ENCODE assay signal across 11 cellular contexts in genomic region chr2:4354678-4355077, GRCh38.
DNase-seq lines count a peak whose midpoint lies in the region; ATAC-seq, FAIRE-seq and TF ChIP-seq lines count a peak whose summit lies in the region.
"Had no signal": no experiment of that assay in that cellular context is flagged by ENCODE, and none has a peak within 500 bp of the region (broad histone marks: within the 10 kb centered on the region; RNA-seq: fewer than 3 reads in every experiment).

No MANE protein-coding gene starts in this region.

- TF ChIP-seq POLR2A in H1 (IDR thresholded peaks at IDR 0.05; ENCODE audit: control extremely low read depth in 1 of 2, low read depth in 2 of 2, low read length in 2 of 2): no peak
- TF ChIP-seq POLR2A in upper lobe of left lung (IDR thresholded peaks at IDR 0.05): no peak

- H3K36me3 ChIP-seq in H1 (ENCODE audit: control insufficient read depth in 2 of 4, insufficient read depth in 4 of 4, low read length in 3 of 4) (no peaks in the 10 kb centered on the region; a peak in 1 of 8 replicates), upper lobe of left lung (no peaks in the 10 kb centered on the region), small intestine (ENCODE audit: control insufficient read depth in 2 of 2, insufficient read depth in 2 of 2, low read length in 2 of 2) (no peaks in the 10 kb centered on the region)

- H3K23me2 ChIP-seq in H1 (ENCODE audit: low read depth, low read length): no peaks in the 10 kb centered on the region

- CTCF ChIA-PET in activated naive CD4-positive, alpha-beta T cell treated with anti-CD3 and anti-CD28 coated beads for 36 hours (lab: Charles Lee): no interaction called here
- CTCF ChIA-PET in activated naive CD4-positive, alpha-beta T cell treated with anti-CD3 and anti-CD28 coated beads, Interleukin-2, amount 10 ng/mL, durations not matched to agents 7 days and 5 days (lab: Charles Lee): no interaction called here
- CTCF ChIA-PET in H1 (lab: Charles Lee; ENCODE audit: partially characterized antibody): interaction anchor here (0.7 to 2.2 kb wide), 11 partner anchors 10 to 329 kb away, joined by 3 to 10 read pairs (median 3); no protein-coding TSS in a partner anchor

- H3K4me1 ChIP-seq in H1 (replicated peaks in 1 of 4; ENCODE audit: control insufficient read depth in 3 of 4, insufficient read depth in 4 of 4, low read length in 3 of 4): no peaks in the 10 kb centered on the region
- H3K4me1 ChIP-seq in upper lobe of left lung: no peaks in the 10 kb centered on the region
- H3K4me1 ChIP-seq in small intestine (ENCODE audit: control insufficient read depth in 2 of 2, insufficient read depth in 1 of 2, low read depth in 1 of 2, low read length in 1 of 2): no peaks in the 10 kb centered on the region
- H3K4me1 ChIP-seq: foreskin keratinocyte had no signal

- no peak overlapping the region for H2AFZ ChIP-seq in H1 (ENCODE audit: low read length)

- no peak overlapping the region for H3K27ac Mint-ChIP-seq in activated naive CD4-positive, alpha-beta T cell treated with anti-CD3 and anti-CD28 coated beads for 36 hours
- no peak overlapping the region for H3K27ac Mint-ChIP-seq in activated naive CD4-positive, alpha-beta T cell treated with anti-CD3 and anti-CD28 coated beads, Interleukin-2, amount 10 ng/mL, durations not matched to agents 7 days and 5 days

- ATAC-seq in upper lobe of left lung (ENCODE audit: low FRiP score in 2 of 2) (no peak), GM18858 (IDR thresholded peaks at IDR 0.05; ENCODE audit: unreplicated experiment) (no peak)
- ATAC-seq: foreskin keratinocyte had no signal

- intact Hi-C loops in activated naive CD4-positive, alpha-beta T cell treated with anti-CD3 and anti-CD28 coated beads for 36 hours (cut with micrococcal nuclease): loop anchor here (10.0 kb wide), 1 partner anchor 1010 kb away; no protein-coding TSS in a partner anchor

- H3K79me2 ChIP-seq in H1 (ENCODE audit: control insufficient read depth in 1 of 2, insufficient read depth in 2 of 2, low read length in 2 of 2): no peaks in the 10 kb centered on the region

- H3K4me3 ChIP-seq in H1 (ENCODE audit: extremely low read depth in 1 of 4, insufficient read depth in 2 of 4, low read depth in 3 of 4, low read length in 4 of 4) (no peak overlapping the region), upper lobe of left lung (no peak overlapping the region), small intestine (ENCODE audit: low read depth in 1 of 2, low read length in 2 of 2) (no peak overlapping the region)

- H3K4me2 ChIP-seq in H1 (ENCODE audit: insufficient read depth in 1 of 2, low read depth in 2 of 2, low read length in 2 of 2): no peak overlapping the region

- no peak overlapping the region for H3K14ac ChIP-seq in H1 (ENCODE audit: insufficient read length)

- H3K4me3 Mint-ChIP-seq in activated naive CD4-positive, alpha-beta T cell treated with anti-CD3 and anti-CD28 coated beads for 36 hours: no peak overlapping the region
- H3K4me3 Mint-ChIP-seq in activated naive CD4-positive, alpha-beta T cell treated with anti-CD3 and anti-CD28 coated beads, Interleukin-2, amount 10 ng/mL, durations not matched to agents 7 days and 5 days: no peak overlapping the region

- peak; percentile 68 to 95 (median 79) for TF ChIP-seq CTCF in H1 (IDR thresholded peaks at IDR 0.05; ENCODE audit: control extremely low read depth in 1 of 3, insufficient read depth in 1 of 3, low read depth in 1 of 3, low read length in 3 of 3)
- TF ChIP-seq CTCF in upper lobe of left lung (IDR thresholded peaks at IDR 0.05): peak in 1 of 6 experiments; percentile 26

- no peak overlapping the region for H2BK15ac ChIP-seq in H1 (ENCODE audit: low read length)

- no peaks in the 10 kb centered on the region for H3K27me3 Mint-ChIP-seq in activated naive CD4-positive, alpha-beta T cell treated with anti-CD3 and anti-CD28 coated beads for 36 hours (ENCODE audit: low read depth)
- H3K27me3 Mint-ChIP-seq in activated naive CD4-positive, alpha-beta T cell treated with anti-CD3 and anti-CD28 coated beads, Interleukin-2, amount 10 ng/mL, durations not matched to agents 7 days and 5 days: no peaks in the 10 kb centered on the region

- DNase-seq in activated naive CD4-positive, alpha-beta T cell treated with anti-CD3 and anti-CD28 coated beads for 36 hours: peak; percentile 10
- DNase-seq in activated naive CD4-positive, alpha-beta T cell treated with anti-CD3 and anti-CD28 coated beads, Interleukin-2, amount 10 ng/mL, durations not matched to agents 7 days and 5 days: no peak
- peak; percentile 4 for DNase-seq in MV-4-11 (lab: John Stamatoyannopoulos, UW)
- DNase-seq in H1 (ENCODE audit: low read depth in 1 of 2, low spot score in 2 of 2): peak; percentile 57 to 80
- DNase-seq in upper lobe of left lung: peak; percentile 15 to 24
- no peak for DNase-seq in GM19240 (ENCODE audit: insufficient read length, low spot score)
- DNase-seq in small intestine: no peak
- DNase-seq: activated effector memory CD4-positive, alpha-beta T cell treated with Interleukin-2 at 50 U/mL for 16 hours; foreskin keratinocyte; NCI-H2107 had no signal

- H3K36me3 Mint-ChIP-seq in activated naive CD4-positive, alpha-beta T cell treated with anti-CD3 and anti-CD28 coated beads for 36 hours (ENCODE audit: low read depth): no peaks in the 10 kb centered on the region
- H3K36me3 Mint-ChIP-seq in activated naive CD4-positive, alpha-beta T cell treated with anti-CD3 and anti-CD28 coated beads, Interleukin-2, amount 10 ng/mL, durations not matched to agents 7 days and 5 days: no peaks in the 10 kb centered on the region

- H3K18ac ChIP-seq in H1 (ENCODE audit: extremely low read depth, low read length): no peak overlapping the region

- H3K27me3 ChIP-seq in H1 (replicated peaks in 1 of 4; ENCODE audit: control insufficient read depth in 3 of 4, extremely low read depth in 1 of 4, insufficient read depth in 3 of 4, low read length in 3 of 4): no peaks in the 10 kb centered on the region
- no peaks in the 10 kb centered on the region for H3K27me3 ChIP-seq in upper lobe of left lung
- H3K27me3 ChIP-seq in small intestine (ENCODE audit: control insufficient read depth in 2 of 2, insufficient read depth in 2 of 2, low read length in 2 of 2): no peaks in the 10 kb centered on the region
- H3K27me3 ChIP-seq: foreskin keratinocyte had no signal

- FAIRE-seq in H1 (lab: Jason Lieb, UNC) (peak; percentile 73), small intestine (lab: Jason Lieb, UNC) (no peak)

- no peak overlapping the region for H4K91ac ChIP-seq in H1 (replicated peaks; ENCODE audit: insufficient read length, low read length)

- POLR2A ChIA-PET in H1 (lab: Charles Lee; ENCODE audit: partially characterized antibody): no interaction called here

- H2AK5ac ChIP-seq in H1 (ENCODE audit: low read depth, low read length): no peak overlapping the region

- H4K5ac ChIP-seq in H1 (ENCODE audit: insufficient read length, low read depth, low read length): no peak overlapping the region

- no peak overlapping the region for H4K8ac ChIP-seq in H1 (ENCODE audit: extremely low read depth, insufficient read depth, low read length)

- H3K9me3 ChIP-seq in H1 (ENCODE audit: insufficient read depth in 2 of 2, low read depth in 1 of 2, low read length in 1 of 2): no peaks in the 10 kb centered on the region
- H3K9me3 ChIP-seq in upper lobe of left lung: no peaks in the 10 kb centered on the region
- H3K9me3 ChIP-seq in small intestine (ENCODE audit: control insufficient read depth, low read depth): no peaks in the 10 kb centered on the region

- H3K4ac ChIP-seq in H1 (replicated peaks; ENCODE audit: insufficient read length, low read depth, low read length): no peak overlapping the region

- peak; percentile 78 to 89 for TF ChIP-seq RAD21 in H1 (IDR thresholded peaks at IDR 0.05 in 1 of 2, conservative IDR thresholded peaks at IDR 0.05 in 1 of 2; ENCODE audit: low read depth in 2 of 2, low read length in 2 of 2)

- H2BK20ac ChIP-seq in H1 (ENCODE audit: low read length): no peak overlapping the region

- H3K23ac ChIP-seq in H1 (ENCODE audit: insufficient read length): no peak overlapping the region

- H2BK5ac ChIP-seq in H1 (ENCODE audit: low read depth, low read length): 0 out of 2 replicates have a peak overlapping the region, but pooled peaks have one; percentile 27

- WGBS in H1 (ENCODE audit: extremely low coverage in 1 of 2, insufficient coverage in 1 of 2, insufficient read length in 1 of 2, insufficient replicate concordance in 2 of 2, low coverage in 1 of 2, low lambda C conversion rate in 2 of 2, missing lambda C conversion rate in 1 of 2), 2 experiments: 65% methylated on average over 10 of the region's 10 CpGs; no CpG with 5 or more reads in 1 of the 2 experiments
- WGBS in upper lobe of left lung, 2 donors: 64 to 65% methylated on average over 10 of the region's 10 CpGs
- WGBS in small intestine, 3 donors: 76 to 88% (median 76%) methylated on average over 10 of the region's 10 CpGs

- H4K20me1 ChIP-seq in H1 (replicated peaks in 1 of 2; ENCODE audit: control insufficient read depth in 1 of 2, insufficient read depth in 2 of 2, low read length in 2 of 2): no peaks in the 10 kb centered on the region

- H2BK120ac ChIP-seq in H1 (replicated peaks; ENCODE audit: low read depth, low read length): no peak overlapping the region

- H3K79me1 ChIP-seq in H1 (ENCODE audit: low read depth, low read length): no peaks in the 10 kb centered on the region

- H3K9me3 Mint-ChIP-seq in activated naive CD4-positive, alpha-beta T cell treated with anti-CD3 and anti-CD28 coated beads for 36 hours: peaks cover 13% of the 10 kb centered on the region
- peaks cover 18% of the 10 kb centered on the region for H3K9me3 Mint-ChIP-seq in activated naive CD4-positive, alpha-beta T cell treated with anti-CD3 and anti-CD28 coated beads, Interleukin-2, amount 10 ng/mL, durations not matched to agents 7 days and 5 days

- H2BK12ac ChIP-seq in H1 (ENCODE audit: low read depth, low read length): no peak overlapping the region

- no peak overlapping the region for H3K9ac ChIP-seq in H1 (replicated peaks in 1 of 4; ENCODE audit: extremely low read depth in 1 of 4, low read depth in 3 of 4, low read length in 3 of 4)

- no peak for TF ChIP-seq EP300 in H1 (IDR thresholded peaks at IDR 0.05; ENCODE audit: borderline replicate concordance in 1 of 2, low read depth in 2 of 2, low read length in 2 of 2)
- no peak for TF ChIP-seq EP300 in upper lobe of left lung (IDR thresholded peaks at IDR 0.05)

- no peak overlapping the region for H3K56ac ChIP-seq in H1 (replicated peaks; ENCODE audit: insufficient read length, low read depth, low read length)

- H3K27ac ChIP-seq in H1 (ENCODE audit: low read depth, low read length): no peak overlapping the region
- H3K27ac ChIP-seq in upper lobe of left lung: no peak overlapping the region
- no peak overlapping the region for H3K27ac ChIP-seq in small intestine (ENCODE audit: low read depth in 1 of 2, low read length in 1 of 2)
- H3K27ac ChIP-seq: foreskin keratinocyte had no signal

- no peaks in the 10 kb centered on the region for H3K4me1 Mint-ChIP-seq in activated naive CD4-positive, alpha-beta T cell treated with anti-CD3 and anti-CD28 coated beads for 36 hours (ENCODE audit: low read depth)
- H3K4me1 Mint-ChIP-seq in activated naive CD4-positive, alpha-beta T cell treated with anti-CD3 and anti-CD28 coated beads, Interleukin-2, amount 10 ng/mL, durations not matched to agents 7 days and 5 days: no peaks in the 10 kb centered on the region

TF ChIP-seq in H1, 55 proteins besides CTCF, POLR2A, EP300 and RAD21 (continues in another document):
- TF ChIP-seq YY1 (IDR thresholded peaks at IDR 0.05; ENCODE audit: low read depth, low read length): 0 out of 2 replicates have a peak, but pooled peaks have one; percentile 49

Comparison
In these comparisons a context has a peak if more than half of its experiments do, and no peak if none do; other contexts are left out.
1. DNase-seq: peak in activated naive CD4-positive, alpha-beta T cell treated with anti-CD3 and anti-CD28 coated beads for 36 hours (single experiment), MV-4-11 (single experiment), H1 (2 of 2) and upper lobe of left lung (2 of 2); none in activated naive CD4-positive, alpha-beta T cell treated with anti-CD3 and anti-CD28 coated beads, Interleukin-2, amount 10 ng/mL, durations not matched to agents 7 days and 5 days (single experiment), GM19240 (single experiment) and small intestine (single experiment).